8 cellular contexts compared by ENCODE assay signal in genomic region chr2:134218928-134219707, GRCh38. TPM values are rescaled to one million over a fixed set of nuclear protein-coding genes. Genes with fewer than 3 reads are reported as not detected.
A peak's percentile ranks its signal among the peaks of the same experiment; 100 is the strongest.
DNase-seq lines count a peak whose midpoint lies in the region; ATAC-seq and TF ChIP-seq lines count a peak whose summit lies in the region.

No MANE protein-coding gene starts in this region.

- H3K4me3 Mint-ChIP-seq in CD4-positive, CD25-positive, alpha-beta regulatory T cell, result peak overlapping the region; percentile 49 to 84 (median 68)

- H3K9me3 Mint-ChIP-seq in CD4-positive, CD25-positive, alpha-beta regulatory T cell, result peaks cover 0 to 2% (median 0%) of the 10 kb centered on the region in 7 donors

- H3K36me3 ChIP-seq in CD4-positive, CD25-positive, alpha-beta regulatory T cell (ENCODE audit: control insufficient read depth, insufficient read depth, low read length), result no peaks in the 10 kb centered on the region
- H3K36me3 ChIP-seq in BE2C, result no peaks in the 10 kb centered on the region

- in situ Hi-C loops in ACHN (cut with HindIII; ENCODE audit: low pct_ligation_motif_present, low pct_unique_long_range_greater_than_20kb, low sequenced_read_pairs), result no loop called here

- peaks cover 30 to 67% (median 60%) of the 10 kb centered on the region in 4 donors for H3K4me1 Mint-ChIP-seq in CD4-positive, CD25-positive, alpha-beta regulatory T cell

- no peaks in the 10 kb centered on the region for H3K27me3 ChIP-seq in CD4-positive, CD25-positive, alpha-beta regulatory T cell (ENCODE audit: control insufficient read depth, insufficient read depth, low read length)
- H3K27me3 ChIP-seq in BE2C, result no peaks in the 10 kb centered on the region

- H3K36me3 Mint-ChIP-seq in CD4-positive, CD25-positive, alpha-beta regulatory T cell, result peaks cover 4% of the 10 kb centered on the region

- H3K4me1 ChIP-seq in CD4-positive, CD25-positive, alpha-beta regulatory T cell (ENCODE audit: control insufficient read depth, insufficient read depth, low read length, poor library complexity, severe bottlenecking), result peaks cover 37% of the 10 kb centered on the region
- peaks cover 5% of the 10 kb centered on the region for H3K4me1 ChIP-seq in BE2C

- no peaks in the 10 kb centered on the region for H3K27me3 Mint-ChIP-seq in CD4-positive, CD25-positive, alpha-beta regulatory T cell

- peak overlapping the region; percentile 58 for H3K4me3 ChIP-seq in CD4-positive, CD25-positive, alpha-beta regulatory T cell (ENCODE audit: low read depth, low read length)
- no peak overlapping the region for H3K4me3 ChIP-seq in BE2C (ENCODE audit: low read depth, low read length)

- DNase-seq in CD4-positive, CD25-positive, alpha-beta regulatory T cell, result peak; percentile 7 to 67 (median 39)
- DNase-seq in MV-4-11 (lab: John Stamatoyannopoulos, UW), result peak; percentile 21
- peak; percentile 78 for DNase-seq in activated effector memory CD4-positive, alpha-beta T cell treated with anti-CD3 and anti-CD28 coated beads, Interleukin-2, amount 50 U/mL, for 16 hours
- DNase-seq in pons (ENCODE audit: low spot score), result peak; percentile 55
- DNase-seq in BE2C, result no peak
- DNase-seq in ACHN, result no peak

- peak overlapping the region; percentile 79 to 93 (median 93) for H3K27ac Mint-ChIP-seq in CD4-positive, CD25-positive, alpha-beta regulatory T cell

- TF ChIP-seq CTCF in BE2C (IDR thresholded peaks at IDR 0.05; ENCODE audit: low read depth, low read length), result no peak

- peak overlapping the region; percentile 51 for H3K27ac ChIP-seq in CD4-positive, CD25-positive, alpha-beta regulatory T cell (ENCODE audit: insufficient read depth, low read length, poor library complexity, severe bottlenecking)

- ATAC-seq in CD4-positive, CD25-positive, alpha-beta regulatory T cell (ENCODE audit: low read depth in 2 of 2), result peak; percentile 56 to 62
- ATAC-seq in GM21528 (IDR thresholded peaks at IDR 0.05; ENCODE audit: low FRiP score, unreplicated experiment) (peak; percentile 72), HG03520 (IDR thresholded peaks at IDR 0.05; ENCODE audit: unreplicated experiment) (no peak)

- H3K9me3 ChIP-seq in CD4-positive, CD25-positive, alpha-beta regulatory T cell (ENCODE audit: control insufficient read depth in 2 of 2, low read length in 2 of 2), result no peaks in the 10 kb centered on the region
- no peaks in the 10 kb centered on the region for H3K9me3 ChIP-seq in BE2C

RNA-seq across cellular contexts. Expression of gene MGAT5, which starts 34.8 kb away (rescaled TPM):
- total RNA-seq in CD4-positive, CD25-positive, alpha-beta regulatory T cell, result 68.8 TPM
- polyA plus RNA-seq in CD4-positive, CD25-positive, alpha-beta regulatory T cell, result 1 to 10 TPM; 3.6 to 7.2 (median 6.3) TPM
- polyA plus RNA-seq in BE2C (2012; ENCODE audit: insufficient read depth, insufficient read length, low read depth), result 20.4 TPM

Comparison
In these comparisons a context has a peak if more than half of its experiments do, and no peak if none do; other contexts are left out.
1. DNase-seq: peak in CD4-positive, CD25-positive, alpha-beta regulatory T cell (3 of 3), MV-4-11 (single experiment), activated effector memory CD4-positive, alpha-beta T cell treated with anti-CD3 and anti-CD28 coated beads, Interleukin-2, amount 50 U/mL, for 16 hours (single experiment) and pons (single experiment); none in BE2C (single experiment) and ACHN (single experiment).